8 cellular contexts compared by ENCODE assay signal in genomic region chr3:53773586-53774368, GRCh38.
DNase-seq lines count a peak whose midpoint lies in the region; ATAC-seq, FAIRE-seq and TF ChIP-seq lines count a peak whose summit lies in the region.

No MANE protein-coding gene starts in this region.

- peak; percentile 80 for ATAC-seq in GM18870 (IDR thresholded peaks at IDR 0.05; ENCODE audit: unreplicated experiment)
- ATAC-seq in HG02884 (IDR thresholded peaks at IDR 0.05; ENCODE audit: unreplicated experiment) = peak; percentile 98
- ATAC-seq in activated CD4-positive, alpha-beta T cell treated with anti-CD3 and anti-CD28 coated beads for 36 hours = no peak

- peaks cover 10% of the 10 kb centered on the region for H3K4me1 Mint-ChIP-seq in astrocyte (ENCODE audit: low read depth, unreplicated experiment)
- no peaks in the 10 kb centered on the region for H3K4me1 Mint-ChIP-seq in activated CD4-positive, alpha-beta T cell treated with anti-CD3 and anti-CD28 coated beads for 36 hours

- H3K27ac ChIP-seq in astrocyte (ENCODE audit: low read depth, low read length) = no peak overlapping the region
- H3K27ac ChIP-seq in esophagus squamous epithelium = no peak overlapping the region

- no peaks in the 10 kb centered on the region for H3K36me3 ChIP-seq in astrocyte (ENCODE audit: insufficient read depth, low read length)
- H3K36me3 ChIP-seq in esophagus squamous epithelium = no peaks in the 10 kb centered on the region

- peak overlapping the region; percentile 48 for H3K27ac Mint-ChIP-seq in astrocyte (ENCODE audit: unreplicated experiment)
- no peak overlapping the region for H3K27ac Mint-ChIP-seq in activated CD4-positive, alpha-beta T cell treated with anti-CD3 and anti-CD28 coated beads for 36 hours

- H3K4me3 ChIP-seq in astrocyte (ENCODE audit: insufficient read depth, low read depth, low read length) (no peak overlapping the region), esophagus squamous epithelium (no peak overlapping the region)

- H3K4me2 ChIP-seq in astrocyte (ENCODE audit: low read length) = peak overlapping the region; percentile 9

- H4K20me1 ChIP-seq in astrocyte (ENCODE audit: insufficient read depth, low read length) = no peaks in the 10 kb centered on the region

- H3K27me3 ChIP-seq in astrocyte (ENCODE audit: insufficient read depth, low read length) = peaks cover 6% of the 10 kb centered on the region
- H3K27me3 ChIP-seq in esophagus squamous epithelium = peaks cover 0 to 11% (median 0%) of the 10 kb centered on the region in 4 donors

- no peak overlapping the region for H2AFZ ChIP-seq in astrocyte (ENCODE audit: low read depth, low read length)

- H3K9ac ChIP-seq in astrocyte (ENCODE audit: low read length) = no peak overlapping the region

- 56 to 58% methylated on average over 10 of the region's 10 CpGs for WGBS in esophagus squamous epithelium, 2 donors

- peaks cover 1% of the 10 kb centered on the region for H3K9me3 Mint-ChIP-seq in astrocyte (ENCODE audit: unreplicated experiment)
- no peaks in the 10 kb centered on the region for H3K9me3 Mint-ChIP-seq in activated CD4-positive, alpha-beta T cell treated with anti-CD3 and anti-CD28 coated beads for 36 hours (ENCODE audit: low read depth)

- no peaks in the 10 kb centered on the region for H3K79me2 ChIP-seq in astrocyte (ENCODE audit: insufficient read depth, low read length)

- peaks cover 61% of the 10 kb centered on the region for H3K27me3 Mint-ChIP-seq in astrocyte (ENCODE audit: low read depth, unreplicated experiment)
- peaks cover 5% of the 10 kb centered on the region for H3K27me3 Mint-ChIP-seq in activated CD4-positive, alpha-beta T cell treated with anti-CD3 and anti-CD28 coated beads for 36 hours

- H3K4me1 ChIP-seq in astrocyte (ENCODE audit: insufficient read depth, low read length) (peaks cover 15% of the 10 kb centered on the region), esophagus squamous epithelium (peaks cover 0 to 31% (median 0%) of the 10 kb centered on the region in 3 donors)

- H3K36me3 Mint-ChIP-seq in astrocyte (ENCODE audit: low read depth, unreplicated experiment) = no peaks in the 10 kb centered on the region
- no peaks in the 10 kb centered on the region for H3K36me3 Mint-ChIP-seq in activated CD4-positive, alpha-beta T cell treated with anti-CD3 and anti-CD28 coated beads for 36 hours (ENCODE audit: low read depth)

- H3K4me3 Mint-ChIP-seq in astrocyte (ENCODE audit: unreplicated experiment) = no peak overlapping the region
- no peak overlapping the region for H3K4me3 Mint-ChIP-seq in activated CD4-positive, alpha-beta T cell treated with anti-CD3 and anti-CD28 coated beads for 36 hours

- CTCF ChIA-PET in activated CD4-positive, alpha-beta T cell treated with anti-CD3 and anti-CD28 coated beads for 36 hours (lab: Charles Lee) = no interaction called here

- TF ChIP-seq CTCF in astrocyte (IDR thresholded peaks at IDR 0.05; ENCODE audit: insufficient read depth, low read depth, low read length) (no peak), esophagus squamous epithelium (IDR thresholded peaks at IDR 0.05) (no peak)

- DNase-seq in astrocyte (ENCODE audit: low read depth) (peak; percentile 73), renal cortical epithelial cell (ENCODE audit: low read depth) (peak; percentile 11), C1 segment of cervical spinal cord (lab: John Stamatoyannopoulos, UW) (no peak), esophagus squamous epithelium (lab: John Stamatoyannopoulos, UW) (no peak), NCI-H1436 (lab: John Stamatoyannopoulos, UW) (no peak)
- no peak for DNase-seq in activated CD4-positive, alpha-beta T cell treated with anti-CD3 and anti-CD28 coated beads for 36 hours

- POLR2A ChIA-PET in activated CD4-positive, alpha-beta T cell treated with anti-CD3 and anti-CD28 coated beads for 36 hours (lab: Charles Lee) = no interaction called here

- intact Hi-C loops in esophagus squamous epithelium (cut with DNase I) = no loop called here
- intact Hi-C loops in activated CD4-positive, alpha-beta T cell treated with anti-CD3 and anti-CD28 coated beads for 36 hours (cut with DNase I, micrococcal nuclease) = no loop called here

- FAIRE-seq in astrocyte (lab: Jason Lieb, UNC) = no peak

- H3K9me3 ChIP-seq in astrocyte (ENCODE audit: insufficient read depth, low read depth, low read length) = no peaks in the 10 kb centered on the region
- no peaks in the 10 kb centered on the region for H3K9me3 ChIP-seq in esophagus squamous epithelium

- TF ChIP-seq POLR2A in esophagus squamous epithelium (IDR thresholded peaks at IDR 0.05) = no peak

Comparison
In these comparisons a context has a peak if more than half of its experiments do, and no peak if none do; other contexts are left out.
1. DNase-seq: peak in astrocyte (single experiment) and renal cortical epithelial cell (single experiment); none in C1 segment of cervical spinal cord (0 of 14), esophagus squamous epithelium (single experiment), activated CD4-positive, alpha-beta T cell treated with anti-CD3 and anti-CD28 coated beads for 36 hours (single experiment) and NCI-H1436 (single experiment).